1 cellular context compared by ENCODE assay signal in genomic region chr3:16060358-16060852, GRCh38.
TF ChIP-seq lines count a peak whose summit lies in the region.

No MANE protein-coding gene starts in this region.

TF ChIP-seq in GM23338, 12 proteins besides CTCF, POLR2A, EP300 and RAD21 (continued from another document):
- TF ChIP-seq ZNF331 (CRISPR knock-in tag; IDR thresholded peaks at IDR 0.05; ENCODE audit: low read depth) (no peak), STAT1 (IDR thresholded peaks at IDR 0.05; ENCODE audit: unreplicated experiment) (no peak), POLR2AphosphoS5 (IDR thresholded peaks at IDR 0.05; ENCODE audit: low read depth) (no peak), CREB1 (CRISPR knock-in tag; IDR thresholded peaks at IDR 0.05; ENCODE audit: low read depth) (no peak), EZH2phosphoT487 (IDR thresholded peaks at IDR 0.05; ENCODE audit: unreplicated experiment) (no peak)
